1 cellular context compared by ENCODE assay signal in the genomic region with DNA sequence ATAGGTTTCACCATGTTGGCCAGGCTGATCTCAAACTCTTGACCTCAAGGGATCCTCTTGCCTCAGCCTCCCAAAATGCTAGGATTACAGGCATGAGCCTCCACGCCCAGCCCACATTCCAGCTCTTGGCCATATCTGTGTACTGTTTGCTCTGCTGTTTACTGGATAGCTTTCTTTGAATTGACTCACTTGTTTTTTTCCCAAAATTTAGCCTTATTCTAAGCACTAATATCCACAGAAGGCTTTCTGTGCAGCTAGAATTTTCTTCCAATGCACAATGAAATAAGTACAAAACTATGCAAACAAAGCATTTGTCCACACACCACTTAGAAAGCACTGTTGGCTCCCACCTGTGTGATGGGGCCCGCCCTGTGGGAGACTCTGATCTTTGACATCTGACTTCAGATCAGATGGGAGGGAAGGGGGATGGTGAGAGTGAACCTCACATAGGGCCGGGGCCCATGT.
A peak's percentile ranks its signal among the peaks of the same experiment; 100 is the strongest.
TF ChIP-seq lines count a peak whose summit lies in the region.

No MANE protein-coding gene starts in this region.

TF ChIP-seq in HepG2, 621 proteins besides CTCF, POLR2A, EP300 and RAD21 (continued from another document and continues in another):
- TF ChIP-seq, protein P1, sequence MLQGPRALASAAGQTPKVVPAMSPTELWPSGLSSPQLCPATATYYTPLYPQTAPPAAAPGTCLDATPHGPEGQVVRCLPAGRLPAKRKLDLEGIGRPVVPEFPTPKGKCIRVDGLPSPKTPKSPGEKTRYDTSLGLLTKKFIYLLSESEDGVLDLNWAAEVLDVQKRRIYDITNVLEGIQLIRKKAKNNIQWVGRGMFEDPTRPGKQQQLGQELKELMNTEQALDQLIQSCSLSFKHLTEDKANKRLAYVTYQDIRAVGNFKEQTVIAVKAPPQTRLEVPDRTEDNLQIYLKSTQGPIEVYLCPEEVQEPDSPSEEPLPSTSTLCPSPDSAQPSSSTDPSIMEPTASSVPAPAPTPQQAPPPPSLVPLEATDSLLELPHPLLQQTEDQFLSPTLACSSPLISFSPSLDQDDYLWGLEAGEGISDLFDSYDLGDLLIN (CRISPR knock-in tag; IDR thresholded peaks at IDR 0.05; ENCODE audit: borderline replicate concordance) = no peak
- TF ChIP-seq, protein P2, sequence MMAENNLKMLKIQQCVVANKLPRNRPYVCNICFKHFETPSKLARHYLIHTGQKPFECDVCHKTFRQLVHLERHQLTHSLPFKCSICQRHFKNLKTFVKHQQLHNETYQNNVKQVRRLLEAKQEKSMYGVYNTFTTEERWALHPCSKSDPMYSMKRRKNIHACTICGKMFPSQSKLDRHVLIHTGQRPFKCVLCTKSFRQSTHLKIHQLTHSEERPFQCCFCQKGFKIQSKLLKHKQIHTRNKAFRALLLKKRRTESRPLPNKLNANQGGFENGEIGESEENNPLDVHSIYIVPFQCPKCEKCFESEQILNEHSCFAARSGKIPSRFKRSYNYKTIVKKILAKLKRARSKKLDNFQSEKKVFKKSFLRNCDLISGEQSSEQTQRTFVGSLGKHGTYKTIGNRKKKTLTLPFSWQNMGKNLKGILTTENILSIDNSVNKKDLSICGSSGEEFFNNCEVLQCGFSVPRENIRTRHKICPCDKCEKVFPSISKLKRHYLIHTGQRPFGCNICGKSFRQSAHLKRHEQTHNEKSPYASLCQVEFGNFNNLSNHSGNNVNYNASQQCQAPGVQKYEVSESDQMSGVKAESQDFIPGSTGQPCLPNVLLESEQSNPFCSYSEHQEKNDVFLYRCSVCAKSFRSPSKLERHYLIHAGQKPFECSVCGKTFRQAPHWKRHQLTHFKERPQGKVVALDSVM (CRISPR knock-in tag; IDR thresholded peaks at IDR 0.05) = peak; percentile 83
- TF ChIP-seq CEBPG (CRISPR knock-in tag; IDR thresholded peaks at IDR 0.05) (no peak), JUN (CRISPR knock-in tag; IDR thresholded peaks at IDR 0.05) (peak; percentile 11; the same call in 1 of the 2 replicates), KLF9 (CRISPR knock-in tag; IDR thresholded peaks at IDR 0.05; ENCODE audit: low read depth) (no peak), SP140L (CRISPR knock-in tag; IDR thresholded peaks at IDR 0.05; ENCODE audit: borderline replicate concordance) (no peak), ZNF260 (CRISPR knock-in tag; IDR thresholded peaks at IDR 0.05; ENCODE audit: borderline replicate concordance, low read depth) (no peak), ZIK1 (CRISPR knock-in tag; IDR thresholded peaks at IDR 0.05; ENCODE audit: borderline replicate concordance, low read depth) (no peak), MZF1 (CRISPR knock-in tag; IDR thresholded peaks at IDR 0.05; ENCODE audit: borderline replicate concordance) (no peak), HNF4G (IDR thresholded peaks at IDR 0.05; ENCODE audit: borderline replicate concordance, low read depth, low read length) (peak; percentile 54; the same call in 1 of the 2 replicates), HNF4G (CRISPR knock-in tag; IDR thresholded peaks at IDR 0.05; ENCODE audit: borderline replicate concordance, low read depth) (no peak), SP1 (IDR thresholded peaks at IDR 0.05) (no peak), SP1 (CRISPR knock-in tag; IDR thresholded peaks at IDR 0.05) (peak; percentile 33; the same call in 1 of the 2 replicates), PRPF4 (IDR thresholded peaks at IDR 0.05; ENCODE audit: low read depth, low read length, poor library complexity, severe bottlenecking) (no peak), ETV6 (CRISPR knock-in tag; conservative IDR thresholded peaks at IDR 0.05) (no peak), SOX13 (IDR thresholded peaks at IDR 0.05) (no peak; the same call in 1 of the 2 replicates), SOX13 (CRISPR knock-in tag; conservative IDR thresholded peaks at IDR 0.05 in 1 of 2, IDR thresholded peaks at IDR 0.05 in 1 of 2) (peak in 1 of 2 experiments; percentile 89; a peak in 2 of 4 replicates), RNF2 (conservative IDR thresholded peaks at IDR 0.05; ENCODE audit: low read depth) (no peak), FIP1L1 (IDR thresholded peaks at IDR 0.05; ENCODE audit: borderline replicate concordance, insufficient read depth, low read depth, low read length) (no peak), ZMYM3 (CRISPR knock-in tag; IDR thresholded peaks at IDR 0.05) (peak; percentile 35; the same call in 1 of the 2 replicates), HES4 (CRISPR knock-in tag; IDR thresholded peaks at IDR 0.05; ENCODE audit: borderline replicate concordance) (no peak), ZFP36L1 (CRISPR knock-in tag; IDR thresholded peaks at IDR 0.05) (no peak), ATF1 (CRISPR knock-in tag; IDR thresholded peaks at IDR 0.05) (no peak), HMG20B (CRISPR knock-in tag; conservative IDR thresholded peaks at IDR 0.05) (no peak), ZSCAN22 (CRISPR knock-in tag; IDR thresholded peaks at IDR 0.05) (no peak), NCOA1 (CRISPR knock-in tag; IDR thresholded peaks at IDR 0.05) (no peak), KDM2A (CRISPR knock-in tag; IDR thresholded peaks at IDR 0.05; ENCODE audit: borderline replicate concordance, low read depth) (0 out of 2 replicates have a peak, but pooled peaks have one; percentile 9), JARID2 (CRISPR knock-in tag; IDR thresholded peaks at IDR 0.05; ENCODE audit: insufficient replicate concordance) (no peak), ZNF430 (CRISPR knock-in tag; IDR thresholded peaks at IDR 0.05) (peak; percentile 24; the same call in 1 of the 2 replicates), NRL (CRISPR knock-in tag; IDR thresholded peaks at IDR 0.05; ENCODE audit: borderline replicate concordance) (no peak), NBN (conservative IDR thresholded peaks at IDR 0.05) (no peak), NFYB (CRISPR knock-in tag; IDR thresholded peaks at IDR 0.05) (no peak), ZNF709 (CRISPR knock-in tag; IDR thresholded peaks at IDR 0.05) (0 out of 2 replicates have a peak, but pooled peaks have one; percentile 28), TCF7 (IDR thresholded peaks at IDR 0.05; ENCODE audit: low read depth) (peak; percentile 70), ARNTL (CRISPR knock-in tag; IDR thresholded peaks at IDR 0.05) (no peak), NR2F6 (IDR thresholded peaks at IDR 0.05) (peak; percentile 85), NR2F6 (CRISPR knock-in tag; IDR thresholded peaks at IDR 0.05) (peak; percentile 78), HOXD1 (CRISPR knock-in tag; IDR thresholded peaks at IDR 0.05) (no peak)
- TF ChIP-seq, protein P3, sequence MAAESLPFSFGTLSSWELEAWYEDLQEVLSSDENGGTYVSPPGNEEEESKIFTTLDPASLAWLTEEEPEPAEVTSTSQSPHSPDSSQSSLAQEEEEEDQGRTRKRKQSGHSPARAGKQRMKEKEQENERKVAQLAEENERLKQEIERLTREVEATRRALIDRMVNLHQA (CRISPR knock-in tag; IDR thresholded peaks at IDR 0.05) = no peak
- TF ChIP-seq, protein P4, sequence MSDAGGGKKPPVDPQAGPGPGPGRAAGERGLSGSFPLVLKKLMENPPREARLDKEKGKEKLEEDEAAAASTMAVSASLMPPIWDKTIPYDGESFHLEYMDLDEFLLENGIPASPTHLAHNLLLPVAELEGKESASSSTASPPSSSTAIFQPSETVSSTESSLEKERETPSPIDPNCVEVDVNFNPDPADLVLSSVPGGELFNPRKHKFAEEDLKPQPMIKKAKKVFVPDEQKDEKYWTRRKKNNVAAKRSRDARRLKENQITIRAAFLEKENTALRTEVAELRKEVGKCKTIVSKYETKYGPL (CRISPR knock-in tag; IDR thresholded peaks at IDR 0.05) = no peak
- TF ChIP-seq, protein P5, sequence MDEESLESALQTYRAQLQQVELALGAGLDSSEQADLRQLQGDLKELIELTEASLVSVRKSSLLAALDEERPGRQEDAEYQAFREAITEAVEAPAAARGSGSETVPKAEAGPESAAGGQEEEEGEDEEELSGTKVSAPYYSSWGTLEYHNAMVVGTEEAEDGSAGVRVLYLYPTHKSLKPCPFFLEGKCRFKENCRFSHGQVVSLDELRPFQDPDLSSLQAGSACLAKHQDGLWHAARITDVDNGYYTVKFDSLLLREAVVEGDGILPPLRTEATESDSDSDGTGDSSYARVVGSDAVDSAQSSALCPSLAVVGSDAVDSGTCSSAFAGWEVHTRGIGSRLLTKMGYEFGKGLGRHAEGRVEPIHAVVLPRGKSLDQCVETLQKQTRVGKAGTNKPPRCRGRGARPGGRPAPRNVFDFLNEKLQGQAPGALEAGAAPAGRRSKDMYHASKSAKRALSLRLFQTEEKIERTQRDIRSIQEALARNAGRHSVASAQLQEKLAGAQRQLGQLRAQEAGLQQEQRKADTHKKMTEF (CRISPR knock-in tag; IDR thresholded peaks at IDR 0.05) = 0 out of 2 replicates have a peak, but pooled peaks have one; percentile 35
- TF ChIP-seq, protein P6, sequence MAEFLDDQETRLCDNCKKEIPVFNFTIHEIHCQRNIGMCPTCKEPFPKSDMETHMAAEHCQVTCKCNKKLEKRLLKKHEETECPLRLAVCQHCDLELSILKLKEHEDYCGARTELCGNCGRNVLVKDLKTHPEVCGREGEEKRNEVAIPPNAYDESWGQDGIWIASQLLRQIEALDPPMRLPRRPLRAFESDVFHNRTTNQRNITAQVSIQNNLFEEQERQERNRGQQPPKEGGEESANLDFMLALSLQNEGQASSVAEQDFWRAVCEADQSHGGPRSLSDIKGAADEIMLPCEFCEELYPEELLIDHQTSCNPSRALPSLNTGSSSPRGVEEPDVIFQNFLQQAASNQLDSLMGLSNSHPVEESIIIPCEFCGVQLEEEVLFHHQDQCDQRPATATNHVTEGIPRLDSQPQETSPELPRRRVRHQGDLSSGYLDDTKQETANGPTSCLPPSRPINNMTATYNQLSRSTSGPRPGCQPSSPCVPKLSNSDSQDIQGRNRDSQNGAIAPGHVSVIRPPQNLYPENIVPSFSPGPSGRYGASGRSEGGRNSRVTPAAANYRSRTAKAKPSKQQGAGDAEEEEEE (CRISPR knock-in tag; IDR thresholded peaks at IDR 0.05; ENCODE audit: borderline replicate concordance) = no peak
- TF ChIP-seq, protein P7, sequence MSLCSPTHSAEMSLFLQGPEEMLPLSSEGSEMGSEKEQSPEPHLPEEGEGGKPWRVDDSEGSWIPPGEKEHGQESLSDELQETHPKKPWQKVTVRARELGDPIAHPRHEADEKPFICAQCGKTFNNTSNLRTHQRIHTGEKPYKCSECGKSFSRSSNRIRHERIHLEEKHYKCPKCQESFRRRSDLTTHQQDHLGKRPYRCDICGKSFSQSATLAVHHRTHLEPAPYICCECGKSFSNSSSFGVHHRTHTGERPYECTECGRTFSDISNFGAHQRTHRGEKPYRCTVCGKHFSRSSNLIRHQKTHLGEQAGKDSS (CRISPR knock-in tag; IDR thresholded peaks at IDR 0.05; ENCODE audit: borderline replicate concordance, low read depth) = no peak
- TF ChIP-seq, protein P8, sequence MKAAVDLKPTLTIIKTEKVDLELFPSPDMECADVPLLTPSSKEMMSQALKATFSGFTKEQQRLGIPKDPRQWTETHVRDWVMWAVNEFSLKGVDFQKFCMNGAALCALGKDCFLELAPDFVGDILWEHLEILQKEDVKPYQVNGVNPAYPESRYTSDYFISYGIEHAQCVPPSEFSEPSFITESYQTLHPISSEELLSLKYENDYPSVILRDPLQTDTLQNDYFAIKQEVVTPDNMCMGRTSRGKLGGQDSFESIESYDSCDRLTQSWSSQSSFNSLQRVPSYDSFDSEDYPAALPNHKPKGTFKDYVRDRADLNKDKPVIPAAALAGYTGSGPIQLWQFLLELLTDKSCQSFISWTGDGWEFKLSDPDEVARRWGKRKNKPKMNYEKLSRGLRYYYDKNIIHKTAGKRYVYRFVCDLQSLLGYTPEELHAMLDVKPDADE (CRISPR knock-in tag; IDR thresholded peaks at IDR 0.05) = no peak
- TF ChIP-seq, protein P9, sequence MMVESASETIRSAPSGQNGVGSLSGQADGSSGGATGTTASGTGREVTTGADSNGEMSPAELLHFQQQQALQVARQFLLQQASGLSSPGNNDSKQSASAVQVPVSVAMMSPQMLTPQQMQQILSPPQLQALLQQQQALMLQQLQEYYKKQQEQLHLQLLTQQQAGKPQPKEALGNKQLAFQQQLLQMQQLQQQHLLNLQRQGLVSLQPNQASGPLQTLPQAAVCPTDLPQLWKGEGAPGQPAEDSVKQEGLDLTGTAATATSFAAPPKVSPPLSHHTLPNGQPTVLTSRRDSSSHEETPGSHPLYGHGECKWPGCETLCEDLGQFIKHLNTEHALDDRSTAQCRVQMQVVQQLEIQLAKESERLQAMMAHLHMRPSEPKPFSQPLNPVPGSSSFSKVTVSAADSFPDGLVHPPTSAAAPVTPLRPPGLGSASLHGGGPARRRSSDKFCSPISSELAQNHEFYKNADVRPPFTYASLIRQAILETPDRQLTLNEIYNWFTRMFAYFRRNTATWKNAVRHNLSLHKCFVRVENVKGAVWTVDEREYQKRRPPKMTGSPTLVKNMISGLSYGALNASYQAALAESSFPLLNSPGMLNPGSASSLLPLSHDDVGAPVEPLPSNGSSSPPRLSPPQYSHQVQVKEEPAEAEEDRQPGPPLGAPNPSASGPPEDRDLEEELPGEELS (CRISPR knock-in tag; IDR thresholded peaks at IDR 0.05) = peak; percentile 42; the same call in 1 of the 2 replicates
- TF ChIP-seq, protein P10, sequence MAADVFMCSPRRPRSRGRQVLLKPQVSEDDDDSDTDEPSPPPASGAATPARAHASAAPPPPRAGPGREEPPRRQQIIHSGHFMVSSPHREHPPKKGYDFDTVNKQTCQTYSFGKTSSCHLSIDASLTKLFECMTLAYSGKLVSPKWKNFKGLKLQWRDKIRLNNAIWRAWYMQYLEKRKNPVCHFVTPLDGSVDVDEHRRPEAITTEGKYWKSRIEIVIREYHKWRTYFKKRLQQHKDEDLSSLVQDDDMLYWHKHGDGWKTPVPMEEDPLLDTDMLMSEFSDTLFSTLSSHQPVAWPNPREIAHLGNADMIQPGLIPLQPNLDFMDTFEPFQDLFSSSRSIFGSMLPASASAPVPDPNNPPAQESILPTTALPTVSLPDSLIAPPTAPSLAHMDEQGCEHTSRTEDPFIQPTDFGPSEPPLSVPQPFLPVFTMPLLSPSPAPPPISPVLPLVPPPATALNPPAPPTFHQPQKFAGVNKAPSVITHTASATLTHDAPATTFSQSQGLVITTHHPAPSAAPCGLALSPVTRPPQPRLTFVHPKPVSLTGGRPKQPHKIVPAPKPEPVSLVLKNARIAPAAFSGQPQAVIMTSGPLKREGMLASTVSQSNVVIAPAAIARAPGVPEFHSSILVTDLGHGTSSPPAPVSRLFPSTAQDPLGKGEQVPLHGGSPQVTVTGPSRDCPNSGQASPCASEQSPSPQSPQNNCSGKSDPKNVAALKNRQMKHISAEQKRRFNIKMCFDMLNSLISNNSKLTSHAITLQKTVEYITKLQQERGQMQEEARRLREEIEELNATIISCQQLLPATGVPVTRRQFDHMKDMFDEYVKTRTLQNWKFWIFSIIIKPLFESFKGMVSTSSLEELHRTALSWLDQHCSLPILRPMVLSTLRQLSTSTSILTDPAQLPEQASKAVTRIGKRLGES (CRISPR knock-in tag; IDR thresholded peaks at IDR 0.05; ENCODE audit: borderline replicate concordance) = no peak
